In the genomic region with DNA sequence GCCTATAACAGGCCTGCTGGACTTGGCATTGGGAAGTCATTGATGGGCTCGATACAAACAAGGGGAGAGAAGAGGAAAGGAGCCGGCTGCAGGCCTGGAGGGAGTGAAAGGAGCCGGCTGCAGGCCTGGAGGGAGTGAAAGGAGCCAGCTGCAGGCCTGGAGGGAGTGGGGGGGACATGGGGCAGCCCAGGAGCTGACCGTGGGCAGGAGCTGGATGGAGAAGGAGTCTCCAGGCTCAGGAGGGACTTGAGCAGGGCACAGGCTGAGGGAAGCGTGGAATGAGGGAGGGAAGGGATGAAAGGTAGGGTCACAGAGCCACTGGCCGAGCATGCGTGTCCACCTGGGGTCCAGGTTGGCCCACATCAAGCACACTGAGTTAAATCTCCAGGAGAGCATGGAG, we compare ENCODE assay signal across 24 cellular contexts.
"Had no signal": no experiment of that assay in that cellular context is flagged by ENCODE, and none has a peak within 500 bp of the region (broad histone marks: within the 10 kb centered on the region; RNA-seq: fewer than 3 reads in every experiment).

No MANE protein-coding gene starts in this region.

- DNase-seq: central memory CD4-positive, alpha-beta T cell; cortex of kidney; dorsolateral prefrontal cortex; effector CD8-positive, alpha-beta T cell; esophagus squamous epithelium; foreskin fibroblast; immature natural killer cell; left colon; mammary epithelial cell; natural killer cell; occipital lobe; spleen; stimulated activated CD4-positive, alpha-beta T cell treated with anti-CD3 and anti-CD28 coated beads, Interleukin-15, amount 100 ng/mL, for 24 hours; stimulated activated CD4-positive, alpha-beta T cell treated with anti-CD3 and anti-CD28 coated beads, Interleukin-1b, Interleukin-23, amount 100 ng/mL, for 48 hours; stimulated activated CD4-positive, alpha-beta T cell treated with anti-CD3 and anti-CD28 coated beads, Interleukin-4, amount 100 ng/mL, for 24 hours; stimulated activated naive B cell treated with anti-CD40 and anti-IgM and Interleukin-4, amounts not matched to agents 10 μg/mL and 1 μg/mL and 100 μg/mL, for 72 hours; stimulated activated naive CD8-positive, alpha-beta T cell treated with anti-CD3 and anti-CD28 coated beads, Interleukin-15, amount 100 ng/mL, for 72 hours; substantia nigra had no signal

- H3K27ac ChIP-seq: dorsolateral prefrontal cortex, esophagus squamous epithelium, gastroesophageal sphincter, spleen, thoracic aorta had no signal

- ATAC-seq: gastroesophageal sphincter; left colon; sciatic nerve; stimulated activated naive B cell treated with anti-CD40 and anti-IgM and Interleukin-4, amounts not matched to agents 10 μg/mL and 1 μg/mL and 100 μg/mL, for 72 hours; stimulated activated naive CD8-positive, alpha-beta T cell treated with anti-CD3 and anti-CD28 coated beads, Interleukin-15, amount 100 ng/mL, for 72 hours had no signal

- H3K27me3 ChIP-seq: dorsolateral prefrontal cortex, esophagus squamous epithelium, gastroesophageal sphincter, spleen had no signal

- H3K36me3 ChIP-seq: esophagus squamous epithelium, gastroesophageal sphincter, spleen, thoracic aorta had no signal

- H3K4me3 ChIP-seq: dorsolateral prefrontal cortex, esophagus squamous epithelium, gastroesophageal sphincter, spleen, thoracic aorta had no signal

- FAIRE-seq: endometrium, keratinocyte, urothelium cell line had no signal

- H3K4me1 ChIP-seq: spleen had no signal

- H3K9me3 ChIP-seq: esophagus squamous epithelium, gastroesophageal sphincter, thoracic aorta had no signal
